ENCODE assay signal across 26 cellular contexts in the genomic region with DNA sequence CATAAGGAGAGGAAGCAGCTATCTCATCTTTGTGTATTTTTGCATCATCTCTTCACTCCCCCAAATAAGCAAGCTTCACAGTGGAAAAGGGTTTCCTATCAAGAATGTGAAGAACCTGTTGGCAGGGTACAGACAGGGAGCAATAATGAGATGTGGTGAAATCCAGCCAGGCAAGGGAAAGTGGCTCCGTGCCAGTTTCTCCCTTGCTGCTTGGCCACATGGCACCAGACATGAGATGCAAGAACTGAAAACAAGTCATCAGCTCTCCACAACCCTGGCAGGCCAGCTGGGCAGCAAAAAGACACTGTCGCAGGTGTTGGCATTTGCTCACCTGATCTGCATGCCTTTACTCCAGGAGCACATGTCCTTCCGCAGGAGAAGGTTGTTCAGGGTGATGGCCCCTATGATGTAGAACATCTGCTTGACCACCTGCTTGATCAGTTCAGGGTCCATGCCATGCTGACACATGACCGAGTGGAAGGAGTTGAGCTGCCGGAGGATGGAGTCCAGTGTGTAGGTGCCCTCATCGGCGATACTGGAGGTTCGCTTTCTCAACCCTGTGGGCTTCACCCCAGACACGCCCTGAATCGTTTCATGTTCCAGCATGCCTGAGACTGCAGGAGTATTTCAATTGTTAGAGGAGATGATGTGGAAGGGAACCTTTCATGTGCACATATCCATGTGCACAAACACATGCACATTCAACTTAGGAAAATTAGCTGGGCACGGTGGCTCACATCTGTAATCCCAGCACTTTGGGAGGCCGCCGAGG. TPM values are rescaled to one million over a fixed set of nuclear protein-coding genes. Genes with fewer than 3 reads are reported as not detected.
DNase-seq lines count a peak whose midpoint lies in the region; ATAC-seq, FAIRE-seq and TF ChIP-seq lines count a peak whose summit lies in the region.
"Had no signal": no experiment of that assay in that cellular context is flagged by ENCODE, and none has a peak within 500 bp of the region (broad histone marks: within the 10 kb centered on the region; RNA-seq: fewer than 3 reads in every experiment).

No MANE protein-coding gene starts in this region.

- H3K4me1 ChIP-seq in upper lobe of right lung: no peaks in the 10 kb centered on the region
- H3K4me1 ChIP-seq: parathyroid adenoma, vagina had no signal

- no peaks in the 10 kb centered on the region for H3K9me3 ChIP-seq in upper lobe of right lung
- H3K9me3 ChIP-seq: vagina had no signal

- FAIRE-seq in bronchial epithelial cell (lab: Jason Lieb, UNC): peak; percentile 95
- FAIRE-seq: colon had no signal

- H3K27me3 ChIP-seq in bronchial epithelial cell (ENCODE audit: control insufficient read depth, insufficient read depth, low read length): no peaks in the 10 kb centered on the region
- H3K27me3 ChIP-seq in upper lobe of right lung: no peaks in the 10 kb centered on the region
- H3K27me3 ChIP-seq: vagina had no signal

- no peak overlapping the region for H3K4me3 Mint-ChIP-seq in stimulated activated naive CD8-positive, alpha-beta T cell treated with anti-CD3 and anti-CD28 coated beads, Interleukin-15, amount 100 ng/mL, for 72 hours
- H3K4me3 Mint-ChIP-seq: activated CD4-positive, alpha-beta memory T cell treated with anti-CD3 and anti-CD28 coated beads, Interleukin-2, amount 10 ng/mL, durations not matched to agents 7 days and 5 days; activated T-cell treated with anti-CD3 and anti-CD28 coated beads, Interleukin-2, amount 50 U/mL, for 72 hours; CD8-positive, alpha-beta memory T cell; HFFc6 had no signal

- H3K27ac ChIP-seq in upper lobe of right lung: no peak overlapping the region
- H3K27ac ChIP-seq: epithelial cell of prostate, parathyroid adenoma, PC-9, vagina had no signal

- no peaks in the 10 kb centered on the region for H3K4me1 Mint-ChIP-seq in stimulated activated naive CD8-positive, alpha-beta T cell treated with anti-CD3 and anti-CD28 coated beads, Interleukin-15, amount 100 ng/mL, for 72 hours
- H3K4me1 Mint-ChIP-seq: activated CD4-positive, alpha-beta memory T cell treated with anti-CD3 and anti-CD28 coated beads, Interleukin-2, amount 10 ng/mL, durations not matched to agents 7 days and 5 days; CD8-positive, alpha-beta memory T cell had no signal

- peak; percentile 28 for ATAC-seq in stimulated activated naive CD8-positive, alpha-beta T cell treated with anti-CD3 and anti-CD28 coated beads, Interleukin-15, Interleukin-2, amounts not matched to agents 100 U/mL and 50 U/mL, for 24 hours
- no peak for ATAC-seq in stimulated activated naive CD8-positive, alpha-beta T cell treated with anti-CD3 and anti-CD28 coated beads, Interleukin-15, amount 100 ng/mL, for 72 hours
- ATAC-seq in left ventricle myocardium superior (peak; percentile 99), upper lobe of right lung (peak; percentile 84), left colon (no peak), HG03457 (IDR thresholded peaks at IDR 0.05; ENCODE audit: unreplicated experiment) (no peak)
- ATAC-seq: activated T-cell treated with anti-CD3 and anti-CD28 coated beads, Interleukin-2, amount 50 U/mL, for 72 hours had no signal

- TF ChIP-seq CTCF in bronchial epithelial cell (IDR thresholded peaks at IDR 0.05; ENCODE audit: insufficient read depth, low read length, severe bottlenecking) (no peak), upper lobe of right lung (IDR thresholded peaks at IDR 0.05) (no peak)

- H3K4me3 ChIP-seq in bronchial epithelial cell (ENCODE audit: low read depth, low read length) (no peak overlapping the region), upper lobe of right lung (no peak overlapping the region)
- H3K4me3 ChIP-seq: PC-9, vagina had no signal

- DNase-seq in stimulated activated naive CD8-positive, alpha-beta T cell treated with anti-CD3 and anti-CD28 coated beads, Interleukin-15, Interleukin-2, amounts not matched to agents 100 U/mL and 50 U/mL, for 24 hours: no peak
- no peak for DNase-seq in stimulated activated naive CD8-positive, alpha-beta T cell treated with anti-CD3 and anti-CD28 coated beads, Interleukin-15, amount 100 ng/mL, for 72 hours
- DNase-seq in bronchial epithelial cell (ENCODE audit: low read depth): peak; percentile 35
- DNase-seq in left ventricle myocardium superior: peak; percentile 83
- peak; percentile 79 for DNase-seq in upper lobe of right lung
- DNase-seq in left colon: no peak
- DNase-seq in activated naive CD4-positive, alpha-beta T cell treated with anti-CD3 and anti-CD28 coated beads, Interleukin-2, amount 50 U/mL, for 16 hours: no peak
- DNase-seq: ACHN; activated CD4-positive, alpha-beta memory T cell treated with anti-CD3 and anti-CD28 coated beads, Interleukin-2, amount 10 ng/mL, durations not matched to agents 7 days and 5 days; activated T-cell treated with anti-CD3 and anti-CD28 coated beads, Interleukin-2, amount 50 U/mL, for 72 hours; amniotic stem cell; CD8-positive, alpha-beta memory T cell; GDM1; glutamatergic neuron; HFFc6; KBM-7; NCI-H1105; NCI-H510A; stimulated activated CD4-positive, alpha-beta T cell treated with anti-CD3 and anti-CD28 coated beads, Interleukin-12 subunit alpha, Interleukin-12 subunit beta, amount 100 ng/mL, for 4 hours; stimulated activated naive CD4-positive, alpha-beta T cell treated with Interleukin-2 at 50 U/mL for 16 hours had no signal

- intact Hi-C loops in left ventricle myocardium superior (cut with micrococcal nuclease): no loop called here
- intact Hi-C loops in upper lobe of right lung (cut with DNase I): no loop called here
- intact Hi-C loops in left colon (cut with DNase I, micrococcal nuclease): no loop called here

- no peaks in the 10 kb centered on the region for H3K9me3 Mint-ChIP-seq in stimulated activated naive CD8-positive, alpha-beta T cell treated with anti-CD3 and anti-CD28 coated beads, Interleukin-15, amount 100 ng/mL, for 72 hours
- H3K9me3 Mint-ChIP-seq: activated CD4-positive, alpha-beta memory T cell treated with anti-CD3 and anti-CD28 coated beads, Interleukin-2, amount 10 ng/mL, durations not matched to agents 7 days and 5 days; activated T-cell treated with anti-CD3 and anti-CD28 coated beads, Interleukin-2, amount 50 U/mL, for 72 hours; CD8-positive, alpha-beta memory T cell; HFFc6 had no signal

- peak overlapping the region in 1 of 2 donors; percentile 38 for H3K27ac Mint-ChIP-seq in stimulated activated naive CD8-positive, alpha-beta T cell treated with anti-CD3 and anti-CD28 coated beads, Interleukin-15, amount 100 ng/mL, for 72 hours
- H3K27ac Mint-ChIP-seq: activated CD4-positive, alpha-beta memory T cell treated with anti-CD3 and anti-CD28 coated beads, Interleukin-2, amount 10 ng/mL, durations not matched to agents 7 days and 5 days; activated T-cell treated with anti-CD3 and anti-CD28 coated beads, Interleukin-2, amount 50 U/mL, for 72 hours; HFFc6 had no signal

- H3K36me3 ChIP-seq in bronchial epithelial cell (ENCODE audit: control insufficient read depth, insufficient read depth, low read length) (peaks cover 13% of the 10 kb centered on the region), upper lobe of right lung (peaks cover 55% of the 10 kb centered on the region)

- H3K27me3 Mint-ChIP-seq in stimulated activated naive CD8-positive, alpha-beta T cell treated with anti-CD3 and anti-CD28 coated beads, Interleukin-15, amount 100 ng/mL, for 72 hours: no peaks in the 10 kb centered on the region
- H3K27me3 Mint-ChIP-seq: activated CD4-positive, alpha-beta memory T cell treated with anti-CD3 and anti-CD28 coated beads, Interleukin-2, amount 10 ng/mL, durations not matched to agents 7 days and 5 days; CD8-positive, alpha-beta memory T cell had no signal

RNA-seq across cellular contexts. Expression of gene MYO5C, which starts 23.3 kb away (rescaled TPM):
- 17.8 and 19.7 TPM in 2 replicates for total RNA-seq in bronchial epithelial cell
- 2.1 TPM for total RNA-seq in left ventricle myocardium superior
- 80.0 TPM for total RNA-seq in upper lobe of right lung
- 10 to 100 TPM; 73.9 to 90.9 TPM for total RNA-seq in left colon

Comparison
In these comparisons a context has a peak if more than half of its experiments do, and no peak if none do; other contexts are left out.
1. ATAC-seq: peak in stimulated activated naive CD8-positive, alpha-beta T cell treated with anti-CD3 and anti-CD28 coated beads, Interleukin-15, Interleukin-2, amounts not matched to agents 100 U/mL and 50 U/mL, for 24 hours (single experiment), left ventricle myocardium superior (single experiment) and upper lobe of right lung (single experiment); none in stimulated activated naive CD8-positive, alpha-beta T cell treated with anti-CD3 and anti-CD28 coated beads, Interleukin-15, amount 100 ng/mL, for 72 hours (single experiment), left colon (single experiment) and HG03457 (single experiment).
2. DNase-seq: peak in bronchial epithelial cell (single experiment), left ventricle myocardium superior (single experiment) and upper lobe of right lung (single experiment); none in stimulated activated naive CD8-positive, alpha-beta T cell treated with anti-CD3 and anti-CD28 coated beads, Interleukin-15, Interleukin-2, amounts not matched to agents 100 U/mL and 50 U/mL, for 24 hours (single experiment), stimulated activated naive CD8-positive, alpha-beta T cell treated with anti-CD3 and anti-CD28 coated beads, Interleukin-15, amount 100 ng/mL, for 72 hours (0 of 2), left colon (0 of 2) and activated naive CD4-positive, alpha-beta T cell treated with anti-CD3 and anti-CD28 coated beads, Interleukin-2, amount 50 U/mL, for 16 hours (single experiment).